Comparison of ENCODE assay signal across 36 cellular contexts in genomic region chr12:82818276-82819035, GRCh38.
DNase-seq lines count a peak whose midpoint lies in the region; ATAC-seq, FAIRE-seq and TF ChIP-seq lines count a peak whose summit lies in the region.
"Had no signal": no experiment of that assay in that cellular context is flagged by ENCODE, and none has a peak within 500 bp of the region (broad histone marks: within the 10 kb centered on the region; RNA-seq: fewer than 3 reads in every experiment).

No MANE protein-coding gene starts in this region.

- H3K79me2 ChIP-seq in GM12878 (ENCODE audit: control insufficient read depth, insufficient read depth, low read length) (no peaks in the 10 kb centered on the region), smooth muscle cell (ENCODE audit: low read depth) (no peaks in the 10 kb centered on the region)
- H3K79me2 ChIP-seq: parathyroid adenoma had no signal

- peaks cover 0 to 1% of the 10 kb centered on the region in 2 donors for H3K4me1 Mint-ChIP-seq in effector memory CD8-positive, alpha-beta T cell (ENCODE audit: low read depth in 2 of 2)
- H3K4me1 Mint-ChIP-seq: activated T-helper 17 cell treated with anti-CD3 and anti-CD28 coated beads, Interleukin-2, amount 50 U/mL, for 72 hours; CD8-positive, alpha-beta memory T cell; IgD-negative memory B cell; immature natural killer cell; neural progenitor cell; stimulated activated naive CD8-positive, alpha-beta T cell treated with anti-CD3 and anti-CD28 coated beads, Interleukin-15, amount 100 ng/mL, for 72 hours had no signal

- no peak overlapping the region for H3K27ac Mint-ChIP-seq in effector memory CD8-positive, alpha-beta T cell
- H3K27ac Mint-ChIP-seq: activated T-helper 17 cell treated with anti-CD3 and anti-CD28 coated beads, Interleukin-2, amount 50 U/mL, for 72 hours; CD8-positive, alpha-beta memory T cell; dendritic cell treated with granulocyte-macrophage colony-stimulating factor and Interleukin-4, amounts not matched to agents 40 ng/mL and 50 ng/mL, for 4 days; IgD-negative memory B cell; immature natural killer cell; neural progenitor cell; stimulated activated naive CD8-positive, alpha-beta T cell treated with anti-CD3 and anti-CD28 coated beads, Interleukin-15, amount 100 ng/mL, for 72 hours had no signal

- peaks cover 6% of the 10 kb centered on the region for H3F3A ChIP-seq in smooth muscle cell (ENCODE audit: low read depth)

- POLR2A ChIA-PET in GM12878 (lab: Charles Lee): no interaction called here

- CTCF ChIA-PET in GM12878 (lab: Yijun Ruan, JAX): interaction anchor here (1.5 kb wide), 1 partner anchor 8 kb away, joined by 4 read pairs; no protein-coding TSS in a partner anchor

- SMC1A ChIA-PET in GM12878 (lab: Charles Lee; ENCODE audit: uncharacterized antibody, unreplicated experiment): no interaction called here

- no peak overlapping the region for H3K4me3 Mint-ChIP-seq in effector memory CD8-positive, alpha-beta T cell
- H3K4me3 Mint-ChIP-seq: activated T-helper 17 cell treated with anti-CD3 and anti-CD28 coated beads, Interleukin-2, amount 50 U/mL, for 72 hours; CD8-positive, alpha-beta memory T cell; dendritic cell treated with granulocyte-macrophage colony-stimulating factor and Interleukin-4, amounts not matched to agents 40 ng/mL and 50 ng/mL, for 4 days; IgD-negative memory B cell; immature natural killer cell; neural progenitor cell; stimulated activated naive CD8-positive, alpha-beta T cell treated with anti-CD3 and anti-CD28 coated beads, Interleukin-15, amount 100 ng/mL, for 72 hours had no signal

- H3K27me3 ChIP-seq in GM12878 (replicated peaks in 1 of 2; ENCODE audit: control insufficient read depth in 2 of 2, insufficient read depth in 2 of 2, low read length in 1 of 2): no peaks in the 10 kb centered on the region
- no peaks in the 10 kb centered on the region for H3K27me3 ChIP-seq in smooth muscle cell (ENCODE audit: low read depth)
- H3K27me3 ChIP-seq: BE2C, esophagus muscularis mucosa, neural progenitor cell, spleen, tibial artery, vagina had no signal

- no peak for TF ChIP-seq CTCF in GM12878 (IDR thresholded peaks at IDR 0.05 in 2 of 3, conservative IDR thresholded peaks at IDR 0.05 in 1 of 3; ENCODE audit: control insufficient read depth in 2 of 3, extremely low read depth in 1 of 3, insufficient read depth in 1 of 3, low read depth in 3 of 3, low read length in 3 of 3)
- no peak for TF ChIP-seq CTCF in fibroblast of mammary gland (conservative IDR thresholded peaks at IDR 0.05; ENCODE audit: control insufficient read depth, insufficient read depth, low read depth, low read length)
- TF ChIP-seq CTCF in smooth muscle cell (IDR thresholded peaks at IDR 0.05; ENCODE audit: borderline replicate concordance, insufficient read depth, poor library complexity, severe bottlenecking): no peak

- RAD21 ChIA-PET in GM12878 (lab: Charles Lee; ENCODE audit: unreplicated experiment): no interaction called here

- no peak for ATAC-seq in GM12878
- ATAC-seq in effector memory CD8-positive, alpha-beta T cell (replicated peaks): no peak
- ATAC-seq: activated T-helper 17 cell treated with anti-CD3 and anti-CD28 coated beads, Interleukin-2, amount 50 U/mL, for 72 hours; HCT116; left lobe of liver; stimulated activated naive CD8-positive, alpha-beta T cell treated with anti-CD3 and anti-CD28 coated beads, Interleukin-15, amount 100 ng/mL, for 72 hours had no signal

- H3K9me3 ChIP-seq in GM12878 (replicated peaks; ENCODE audit: control insufficient read depth, insufficient read depth, low read length): no peaks in the 10 kb centered on the region
- H3K9me3 ChIP-seq in smooth muscle cell (replicated peaks; ENCODE audit: low read depth): no peaks in the 10 kb centered on the region
- H3K9me3 ChIP-seq: BE2C, esophagus muscularis mucosa, spleen, tibial artery, vagina had no signal

- H3K36me3 ChIP-seq in GM12878 (ENCODE audit: control insufficient read depth in 2 of 2, insufficient read depth in 2 of 2, low read length in 1 of 2): no peaks in the 10 kb centered on the region
- H3K36me3 ChIP-seq in smooth muscle cell (ENCODE audit: low read depth): no peaks in the 10 kb centered on the region
- H3K36me3 ChIP-seq: BE2C, esophagus muscularis mucosa, neural progenitor cell, spleen, tibial artery, vagina had no signal

- H3K4me2 ChIP-seq in GM12878 (ENCODE audit: control insufficient read depth, insufficient read depth): no peak overlapping the region
- H3K4me2 ChIP-seq in smooth muscle cell: no peak overlapping the region
- H3K4me2 ChIP-seq: neural progenitor cell had no signal

- no peaks in the 10 kb centered on the region for H3K27me3 Mint-ChIP-seq in effector memory CD8-positive, alpha-beta T cell
- H3K27me3 Mint-ChIP-seq: activated T-helper 17 cell treated with anti-CD3 and anti-CD28 coated beads, Interleukin-2, amount 50 U/mL, for 72 hours; CD8-positive, alpha-beta memory T cell; dendritic cell treated with granulocyte-macrophage colony-stimulating factor and Interleukin-4, amounts not matched to agents 40 ng/mL and 50 ng/mL, for 4 days; IgD-negative memory B cell; stimulated activated naive CD8-positive, alpha-beta T cell treated with anti-CD3 and anti-CD28 coated beads, Interleukin-15, amount 100 ng/mL, for 72 hours had no signal

- H3K4me3 ChIP-seq in GM12878 (no peak overlapping the region), fibroblast of mammary gland (ENCODE audit: control insufficient read depth, low read depth, low read length) (no peak overlapping the region), smooth muscle cell (no peak overlapping the region)
- H3K4me3 ChIP-seq: esophagus muscularis mucosa, neural progenitor cell, spleen, tibial artery, vagina had no signal

- no peak for TF ChIP-seq POLR2A in GM12878 (IDR thresholded peaks at IDR 0.05; ENCODE audit: low read depth, low read length)

- H3K9ac ChIP-seq in GM12878 (ENCODE audit: control insufficient read depth, insufficient read depth, low read length): no peak overlapping the region
- no peak overlapping the region for H3K9ac ChIP-seq in smooth muscle cell (ENCODE audit: low read depth)
- H3K9ac ChIP-seq: neural progenitor cell, parathyroid adenoma had no signal

- FAIRE-seq in GM12878 (lab: Jason Lieb, UNC): peak; percentile 75
- FAIRE-seq: GM12892 had no signal

- TF ChIP-seq RAD21 in GM12878 (IDR thresholded peaks at IDR 0.05; ENCODE audit: insufficient read depth, low read depth, low read length): no peak

- H4K20me1 ChIP-seq in GM12878 (ENCODE audit: control insufficient read depth, insufficient read depth) (no peaks in the 10 kb centered on the region), smooth muscle cell (ENCODE audit: low read depth) (no peaks in the 10 kb centered on the region)

- H3K27ac ChIP-seq in GM12878 (ENCODE audit: control insufficient read depth, insufficient read depth): no peak overlapping the region
- H3K27ac ChIP-seq in smooth muscle cell (ENCODE audit: low read depth): peak overlapping the region; percentile 33
- H3K27ac ChIP-seq: esophagus muscularis mucosa, neural progenitor cell, parathyroid adenoma, spleen, tibial artery, vagina, VCaP had no signal

- intact Hi-C loops in GM12878 (cut with micrococcal nuclease; ENCODE audit: unreplicated experiment): no loop called here

- H2AFZ ChIP-seq in GM12878 (ENCODE audit: control insufficient read depth, low read depth, low read length) (no peak overlapping the region), smooth muscle cell (ENCODE audit: low read depth) (no peak overlapping the region)
- H2AFZ ChIP-seq: neural progenitor cell, parathyroid adenoma had no signal

- DNase-seq in GM03348 (ENCODE audit: low spot score): peak; percentile 17
- DNase-seq in GM12878 (ENCODE audit: low read depth, low spot score): no peak
- DNase-seq in fibroblast of mammary gland (ENCODE audit: low read depth): peak; percentile 35
- no peak for DNase-seq in smooth muscle cell (lab: John Stamatoyannopoulos, UW; ENCODE audit: unreplicated experiment)
- DNase-seq in effector memory CD8-positive, alpha-beta T cell: no peak
- DNase-seq in NCI-H446 (lab: John Stamatoyannopoulos, UW): no peak
- DNase-seq in NCI-H510A treated with DMSO at 0.1 percent for 48 hours (lab: John Stamatoyannopoulos, UW): no peak
- no peak for DNase-seq in activated CD4-positive, alpha-beta T cell treated with anti-CD3 and anti-CD28 coated beads, Interleukin-2, amount 50 U/mL, for 4 hours
- DNase-seq: activated CD4-positive, alpha-beta T cell treated with anti-CD3 and anti-CD28 coated beads for 4 hours; activated naive CD4-positive, alpha-beta T cell treated with anti-CD3 and anti-CD28 coated beads, Interleukin-2, amount 50 U/mL, for 16 hours; amygdala; BE2C; CD8-positive, alpha-beta memory T cell; DMS 273 treated with DMSO at 0.1 percent for 48 hours; immature natural killer cell; mesendoderm; NCI-H1436 treated with DMSO at 0.1 percent for 48 hours; NCI-H2107; NCI-H446 treated with DMSO at 0.1 percent for 48 hours; RPMI8226; spleen; stimulated activated CD8-positive, alpha-beta memory T cell treated with anti-CD3 and anti-CD28 coated beads, Interleukin-4, amount 100 ng/mL, for 48 hours; stimulated activated naive CD8-positive, alpha-beta T cell treated with anti-CD3 and anti-CD28 coated beads, Interleukin-15, amount 100 ng/mL, for 72 hours; T1000; tibial artery had no signal

- no peak for TF ChIP-seq EP300 in GM12878 (IDR thresholded peaks at IDR 0.05; ENCODE audit: borderline replicate concordance in 1 of 2, control insufficient read depth in 1 of 2, low read depth in 2 of 2, low read length in 2 of 2)

- no peaks in the 10 kb centered on the region for H3K4me1 ChIP-seq in GM12878 (ENCODE audit: control insufficient read depth, insufficient read depth, low read length)
- no peaks in the 10 kb centered on the region for H3K4me1 ChIP-seq in smooth muscle cell (ENCODE audit: low read depth)
- H3K4me1 ChIP-seq: BE2C, esophagus muscularis mucosa, neural progenitor cell, parathyroid adenoma, spleen, tibial artery, vagina had no signal

- H3K36me3 Mint-ChIP-seq in effector memory CD8-positive, alpha-beta T cell (ENCODE audit: insufficient read depth): no peaks in the 10 kb centered on the region
- H3K36me3 Mint-ChIP-seq: IgD-negative memory B cell, immature natural killer cell had no signal

- H3K9me3 Mint-ChIP-seq in effector memory CD8-positive, alpha-beta T cell: peaks cover 0 to 1% of the 10 kb centered on the region in 2 donors
- H3K9me3 Mint-ChIP-seq: activated T-helper 17 cell treated with anti-CD3 and anti-CD28 coated beads, Interleukin-2, amount 50 U/mL, for 72 hours; CD8-positive, alpha-beta memory T cell; dendritic cell treated with granulocyte-macrophage colony-stimulating factor and Interleukin-4, amounts not matched to agents 40 ng/mL and 50 ng/mL, for 4 days; neural progenitor cell; stimulated activated naive CD8-positive, alpha-beta T cell treated with anti-CD3 and anti-CD28 coated beads, Interleukin-15, amount 100 ng/mL, for 72 hours had no signal

- BruUV-seq in GM12878 (replicated peaks; lab: Mats Ljungman, UMichigan): no TSS peak

- in situ Hi-C loops in GM12878 (cut with MboI): no loop called here

- 100% methylated on average over 1 of the region's 1 CpG for WGBS in GM12878 (ENCODE audit: insufficient coverage, insufficient replicate concordance, low lambda C conversion rate, missing lambda C conversion rate)
- WGBS in smooth muscle cell (ENCODE audit: low lambda C conversion rate): 97% methylated on average over 1 of the region's 1 CpG

TF ChIP-seq in GM12878, 131 proteins besides CTCF, POLR2A, EP300 and RAD21 (continues in another document):
- TF ChIP-seq TAF1 (IDR thresholded peaks at IDR 0.05; ENCODE audit: borderline replicate concordance, low read depth, low read length) (no peak), SMARCA5 (IDR thresholded peaks at IDR 0.05) (no peak)

Comparison
In these comparisons a context has a peak if more than half of its experiments do, and no peak if none do; other contexts are left out.
1. DNase-seq: peak in GM03348 (single experiment) and fibroblast of mammary gland (single experiment); none in GM12878 (single experiment), smooth muscle cell (single experiment), effector memory CD8-positive, alpha-beta T cell (0 of 3), NCI-H446 (0 of 2), NCI-H510A treated with DMSO at 0.1 percent for 48 hours (single experiment) and activated CD4-positive, alpha-beta T cell treated with anti-CD3 and anti-CD28 coated beads, Interleukin-2, amount 50 U/mL, for 4 hours (0 of 2).